ENCODE assay signal across 10 cellular contexts in genomic region chr5:6659941-6660684, GRCh38. TPM values are rescaled to one million over a fixed set of nuclear protein-coding genes. Genes with fewer than 3 reads are reported as not detected.
DNase-seq lines count a peak whose midpoint lies in the region; ATAC-seq, FAIRE-seq and TF ChIP-seq lines count a peak whose summit lies in the region.
"Had no signal": no experiment of that assay in that cellular context is flagged by ENCODE, and none has a peak within 500 bp of the region (broad histone marks: within the 10 kb centered on the region; RNA-seq: fewer than 3 reads in every experiment).

No MANE protein-coding gene starts in this region.

- H3K4me3 Mint-ChIP-seq in activated naive CD8-positive, alpha-beta T cell treated with anti-CD3 and anti-CD28 coated beads, Interleukin-2, amount 10 ng/mL, durations not matched to agents 7 days and 5 days: no peak overlapping the region

- no peaks in the 10 kb centered on the region for H3K36me3 ChIP-seq in testis (ENCODE audit: low read depth, missing control alignments)

- no peak overlapping the region for H3K4me3 ChIP-seq in testis
- H3K4me3 ChIP-seq: skin epidermis had no signal

- no peaks in the 10 kb centered on the region for H3K9me3 ChIP-seq in testis

- TF ChIP-seq POLR2A in GM12891 (IDR thresholded peaks at IDR 0.05; ENCODE audit: low read depth, low read length): peak; percentile 45; the same call in 1 of the 2 replicates
- no peak for TF ChIP-seq POLR2A in testis (IDR thresholded peaks at IDR 0.05)

- peaks cover 14% of the 10 kb centered on the region for H3K9me3 Mint-ChIP-seq in activated naive CD8-positive, alpha-beta T cell treated with anti-CD3 and anti-CD28 coated beads, Interleukin-2, amount 10 ng/mL, durations not matched to agents 7 days and 5 days

- POLR2A ChIA-PET in activated naive CD8-positive, alpha-beta T cell treated with anti-CD3 and anti-CD28 coated beads, Interleukin-2, amount 10 ng/mL, durations not matched to agents 7 days and 5 days (lab: Charles Lee): interaction anchor here (0.7 kb wide), 1 partner anchor 62 kb away, joined by 3 read pairs; no protein-coding TSS in a partner anchor
- POLR2A ChIA-PET in HEK293T (lab: Yijun Ruan, JAX): no interaction called here

- 89 to 93% methylated on average over 13 of the region's 13 CpGs for WGBS in testis, 2 donors

- H3K27ac ChIP-seq in testis: no peak overlapping the region

- no peaks in the 10 kb centered on the region for H3K4me1 ChIP-seq in testis

- H3K36me3 Mint-ChIP-seq in activated naive CD8-positive, alpha-beta T cell treated with anti-CD3 and anti-CD28 coated beads, Interleukin-2, amount 10 ng/mL, durations not matched to agents 7 days and 5 days: peaks cover 40% of the 10 kb centered on the region

- H3K4me1 Mint-ChIP-seq in activated naive CD8-positive, alpha-beta T cell treated with anti-CD3 and anti-CD28 coated beads, Interleukin-2, amount 10 ng/mL, durations not matched to agents 7 days and 5 days: peaks cover 8% of the 10 kb centered on the region

- ATAC-seq in GM19397 (IDR thresholded peaks at IDR 0.05; ENCODE audit: unreplicated experiment) (peak; percentile 82), HG03066 (IDR thresholded peaks at IDR 0.05; ENCODE audit: low read depth, unreplicated experiment) (peak; percentile 77)
- no peak for ATAC-seq in activated naive CD8-positive, alpha-beta T cell treated with anti-CD3 and anti-CD28 coated beads, Interleukin-2, amount 10 ng/mL, durations not matched to agents 7 days and 5 days (ENCODE audit: low read depth)

- intact Hi-C loops in testis (cut with DNase I; ENCODE audit: low total_unique reads): no loop called here

- no peaks in the 10 kb centered on the region for H3K27me3 ChIP-seq in testis

- H3K27me3 Mint-ChIP-seq in activated naive CD8-positive, alpha-beta T cell treated with anti-CD3 and anti-CD28 coated beads, Interleukin-2, amount 10 ng/mL, durations not matched to agents 7 days and 5 days: no peaks in the 10 kb centered on the region

- CTCF ChIA-PET in HEK293T (lab: Yijun Ruan, JAX): no interaction called here

- peak overlapping the region; percentile 57 for H3K27ac Mint-ChIP-seq in activated naive CD8-positive, alpha-beta T cell treated with anti-CD3 and anti-CD28 coated beads, Interleukin-2, amount 10 ng/mL, durations not matched to agents 7 days and 5 days

- DNase-seq in GM12891 (ENCODE audit: insufficient read length, low spot score): peak; percentile 48
- no peak for DNase-seq in activated naive CD8-positive, alpha-beta T cell treated with anti-CD3 and anti-CD28 coated beads, Interleukin-2, amount 10 ng/mL, durations not matched to agents 7 days and 5 days
- DNase-seq in iPS-NIHi7 (ENCODE audit: extremely low spot score): no peak
- no peak for DNase-seq in HEK293T (ENCODE audit: extremely low spot score)
- no peak for DNase-seq in testis
- no peak for DNase-seq in DMS53 treated with DMSO at 0.1 percent for 48 hours (lab: John Stamatoyannopoulos, UW; ENCODE audit: unreplicated experiment)
- DNase-seq: MV-4-11 had no signal

- no peak for TF ChIP-seq CTCF in testis (IDR thresholded peaks at IDR 0.05)

- FAIRE-seq in GM12891 (lab: Jason Lieb, UNC): peak; percentile 59

TF ChIP-seq in GM12891, 5 proteins besides CTCF, POLR2A, EP300 and RAD21:
- no peak for TF ChIP-seq TAF1 (IDR thresholded peaks at IDR 0.05; ENCODE audit: low read depth, low read length)
- no peak for TF ChIP-seq POLR2AphosphoS5 (IDR thresholded peaks at IDR 0.05; ENCODE audit: low read depth, low read length)
- no peak for TF ChIP-seq PAX5 (IDR thresholded peaks at IDR 0.05; ENCODE audit: insufficient read depth, low read length, severe bottlenecking)
- no peak for TF ChIP-seq SPI1 (IDR thresholded peaks at IDR 0.05; ENCODE audit: low read depth, low read length)
- TF ChIP-seq POU2F2 (IDR thresholded peaks at IDR 0.05; ENCODE audit: low read depth, low read length): no peak

TF ChIP-seq in HEK293T, 16 proteins besides CTCF, POLR2A, EP300 and RAD21:
- no peak for TF ChIP-seq FOXK2 (IDR thresholded peaks at IDR 0.05)
- TF ChIP-seq NFRKB (IDR thresholded peaks at IDR 0.05): no peak
- no peak for TF ChIP-seq TARDBP (IDR thresholded peaks at IDR 0.05)
- no peak for TF ChIP-seq FOXM1 (IDR thresholded peaks at IDR 0.05; ENCODE audit: borderline replicate concordance)
- no peak for TF ChIP-seq LEF1 (IDR thresholded peaks at IDR 0.05; ENCODE audit: borderline replicate concordance)
- no peak for TF ChIP-seq SUZ12 (IDR thresholded peaks at IDR 0.05)
- TF ChIP-seq HDGF (IDR thresholded peaks at IDR 0.05; ENCODE audit: borderline replicate concordance): no peak
- TF ChIP-seq BHLHE40 (IDR thresholded peaks at IDR 0.05; ENCODE audit: borderline replicate concordance): no peak
- no peak for TF ChIP-seq FOXA1 (IDR thresholded peaks at IDR 0.05)
- TF ChIP-seq ZNF384 (IDR thresholded peaks at IDR 0.05): no peak
- TF ChIP-seq ARNT (IDR thresholded peaks at IDR 0.05): no peak
- TF ChIP-seq SP1 (IDR thresholded peaks at IDR 0.05): no peak
- TF ChIP-seq ELF4 (IDR thresholded peaks at IDR 0.05): no peak

RNA-seq across cellular contexts. Expression of gene SRD5A1, which starts 26.9 kb away (rescaled TPM):
- polyA plus RNA-seq in GM12891 (2012; ENCODE audit: low read depth, missing spikeins): 8.2 TPM
- 10 to 100 TPM; 12.6 to 15.9 TPM for total RNA-seq in activated naive CD8-positive, alpha-beta T cell treated with anti-CD3 and anti-CD28 coated beads, Interleukin-2, amount 10 ng/mL, durations not matched to agents 7 days and 5 days
- 10 to 100 TPM in 1 of 2 donors, 1 to 10 TPM in 1; 7.9 to 13.9 TPM for total RNA-seq in testis
- 3.8 TPM for polyA plus RNA-seq in testis (ENCODE audit: insufficient read depth, low read depth, low replicate concordance)

RNA-seq across cellular contexts. Expression of gene NSUN2, which starts 27.3 kb away (rescaled TPM):
- polyA plus RNA-seq in GM12891 (2012; ENCODE audit: low read depth, missing spikeins): 53.8 TPM
- 10 to 100 TPM; 75.0 to 78.2 TPM for total RNA-seq in activated naive CD8-positive, alpha-beta T cell treated with anti-CD3 and anti-CD28 coated beads, Interleukin-2, amount 10 ng/mL, durations not matched to agents 7 days and 5 days
- 10 to 100 TPM; 66.7 to 80.1 TPM for total RNA-seq in testis
- 51.6 TPM for polyA plus RNA-seq in testis (ENCODE audit: insufficient read depth, low read depth, low replicate concordance)

RNA-seq across cellular contexts. Expression of gene TENT4A, which starts 53.1 kb away (rescaled TPM):
- polyA plus RNA-seq in GM12891 (2012; ENCODE audit: low read depth, missing spikeins): 12.5 TPM
- total RNA-seq in activated naive CD8-positive, alpha-beta T cell treated with anti-CD3 and anti-CD28 coated beads, Interleukin-2, amount 10 ng/mL, durations not matched to agents 7 days and 5 days: 10 to 100 TPM; 47.0 to 47.1 TPM
- 10 to 100 TPM; 46.2 to 51.3 TPM for total RNA-seq in testis
- polyA plus RNA-seq in testis (ENCODE audit: insufficient read depth, low read depth, low replicate concordance): 23.1 TPM
